Comparison of ENCODE assay signal across 20 cellular contexts in the genomic region with DNA sequence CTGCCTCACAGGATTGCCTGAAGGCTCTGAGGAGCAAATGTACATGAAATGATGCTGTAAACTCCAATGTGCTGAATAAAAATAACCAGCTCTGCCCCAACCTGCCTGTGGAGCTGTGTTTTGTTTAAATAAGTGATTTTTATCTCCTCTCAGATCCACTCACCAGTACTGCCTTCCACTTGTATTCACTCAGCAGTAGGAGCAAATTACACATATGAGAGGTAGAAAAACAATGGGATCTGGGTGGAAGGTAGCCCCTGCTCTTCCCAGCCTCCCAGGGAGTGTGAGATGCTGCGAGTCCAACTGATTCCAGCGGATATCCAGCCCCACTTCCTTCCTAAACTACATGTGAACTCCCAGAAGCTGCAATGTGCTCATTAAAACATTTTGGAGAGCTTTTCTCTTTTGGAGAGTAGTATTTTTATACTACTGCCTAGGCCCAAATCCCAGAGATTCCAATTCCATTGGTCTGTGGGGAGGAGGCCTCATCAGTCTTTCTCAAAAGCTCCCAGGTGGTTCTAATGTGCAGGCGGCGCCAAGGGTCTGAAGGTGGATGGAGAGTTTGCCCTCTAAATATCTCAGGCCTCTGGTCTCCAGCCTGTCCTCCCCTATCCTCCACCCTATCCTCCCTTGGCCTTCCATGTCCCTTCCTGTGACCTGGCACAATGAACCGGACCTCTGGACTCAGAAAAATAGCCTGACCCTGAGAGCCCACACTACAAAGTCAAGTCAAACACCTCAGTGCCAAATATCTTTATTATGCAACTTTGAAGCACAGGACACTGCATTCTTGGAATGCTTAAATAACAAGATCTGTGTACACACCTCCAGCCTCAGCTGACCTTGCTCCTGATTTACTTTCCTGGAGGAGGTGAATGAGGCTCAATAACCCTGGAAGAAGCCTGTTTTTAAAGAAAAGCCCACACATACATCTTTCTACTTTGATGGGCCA. TPM values are rescaled to one million over a fixed set of nuclear protein-coding genes. Genes with fewer than 3 reads are reported as not detected.
DNase-seq lines count a peak whose midpoint lies in the region; ATAC-seq and TF ChIP-seq lines count a peak whose summit lies in the region.
"Had no signal": no experiment of that assay in that cellular context is flagged by ENCODE, and none has a peak within 500 bp of the region (broad histone marks: within the 10 kb centered on the region; RNA-seq: fewer than 3 reads in every experiment).

No MANE protein-coding gene starts in this region.

- H3K4me1 Mint-ChIP-seq in neural progenitor cell = peaks cover 21% of the 10 kb centered on the region
- H3K4me1 Mint-ChIP-seq: activated naive CD8-positive, alpha-beta T cell treated with anti-CD3 and anti-CD28 coated beads, Interleukin-2, amount 50 U/mL, for 24 hours had no signal

- no peaks in the 10 kb centered on the region for H3K9me3 ChIP-seq in neural progenitor cell (ENCODE audit: low read depth)
- no peaks in the 10 kb centered on the region for H3K9me3 ChIP-seq in upper lobe of right lung
- H3K9me3 ChIP-seq in tibial nerve = no peaks in the 10 kb centered on the region
- H3K9me3 ChIP-seq: SJSA1 had no signal

- H3K36me3 Mint-ChIP-seq in neural progenitor cell = no peaks in the 10 kb centered on the region
- H3K36me3 Mint-ChIP-seq: naive B cell had no signal

- no peaks in the 10 kb centered on the region for H3K79me2 ChIP-seq in neural progenitor cell (ENCODE audit: low read depth)

- TF ChIP-seq CTCF in neural progenitor cell (IDR thresholded peaks at IDR 0.05) = no peak
- TF ChIP-seq CTCF in upper lobe of right lung (IDR thresholded peaks at IDR 0.05) = no peak
- no peak for TF ChIP-seq CTCF in tibial nerve (IDR thresholded peaks at IDR 0.05)

- no peak overlapping the region for H3K4me3 Mint-ChIP-seq in neural progenitor cell
- H3K4me3 Mint-ChIP-seq: activated CD4-positive, alpha-beta T cell treated with anti-CD3 and anti-CD28 coated beads, Interleukin-2, amount 10 ng/mL, durations not matched to agents 7 days and 5 days; activated naive CD8-positive, alpha-beta T cell treated with anti-CD3 and anti-CD28 coated beads, Interleukin-2, amount 50 U/mL, for 24 hours; naive B cell had no signal

- no peak for DNase-seq in Right ventricle myocardium superior
- no peak for DNase-seq in Right ventricle myocardium inferior (ENCODE audit: missing footprints)
- DNase-seq in left ventricle myocardium superior = no peak
- DNase-seq in neural progenitor cell (ENCODE audit: low spot score) = no peak
- DNase-seq in upper lobe of right lung = no peak
- no peak for DNase-seq in tibial nerve (ENCODE audit: low spot score in 2 of 2)
- no peak for DNase-seq in NCI-H1417 (lab: John Stamatoyannopoulos, UW)
- DNase-seq in stimulated activated naive CD8-positive, alpha-beta T cell treated with anti-CD3 and anti-CD28 coated beads, Interleukin-15, Interleukin-2, amounts not matched to agents 100 U/mL and 50 U/mL, for 24 hours = no peak
- DNase-seq: activated CD4-positive, alpha-beta T cell treated with anti-CD3 and anti-CD28 coated beads, Interleukin-2, amount 10 ng/mL, durations not matched to agents 7 days and 5 days; activated CD8-positive, alpha-beta memory T cell treated with anti-CD3 and anti-CD28 coated beads, Interleukin-2, amount 50 U/mL, for 4 hours; activated naive CD8-positive, alpha-beta T cell treated with anti-CD3 and anti-CD28 coated beads, Interleukin-2, amount 50 U/mL, for 24 hours; cortex of kidney; mesenchymal stem cell; naive B cell; NCI-H1694 treated with DMSO at 0.1 percent for 48 hours; NCI-H345; PC-3 had no signal

- ATAC-seq in Right ventricle myocardium superior (ENCODE audit: poor library complexity) = peak; percentile 32
- ATAC-seq in Right ventricle myocardium inferior = no peak
- peak; percentile 36 for ATAC-seq in left ventricle myocardium superior
- ATAC-seq in upper lobe of right lung = peak; percentile 55
- ATAC-seq in stimulated activated naive CD8-positive, alpha-beta T cell treated with anti-CD3 and anti-CD28 coated beads, Interleukin-15, Interleukin-2, amounts not matched to agents 100 U/mL and 50 U/mL, for 24 hours = no peak
- ATAC-seq: activated naive CD8-positive, alpha-beta T cell treated with anti-CD3 and anti-CD28 coated beads, Interleukin-2, amount 50 U/mL, for 24 hours; PC-3 had no signal

- peak overlapping the region; percentile 86 for H3K27ac Mint-ChIP-seq in neural progenitor cell
- H3K27ac Mint-ChIP-seq: activated CD4-positive, alpha-beta T cell treated with anti-CD3 and anti-CD28 coated beads, Interleukin-2, amount 10 ng/mL, durations not matched to agents 7 days and 5 days; activated naive CD8-positive, alpha-beta T cell treated with anti-CD3 and anti-CD28 coated beads, Interleukin-2, amount 50 U/mL, for 24 hours; naive B cell had no signal

- no peak overlapping the region for H3K4me2 ChIP-seq in neural progenitor cell
- H3K4me2 ChIP-seq: BLaER1 treated with 17β-estradiol and CSF1 and Interleukin-3, amounts not matched to agents 10 nM and 100 nM had no signal

- H2AFZ ChIP-seq in neural progenitor cell (replicated peaks) = no peak overlapping the region

- no peaks in the 10 kb centered on the region for H3K9me3 Mint-ChIP-seq in neural progenitor cell
- H3K9me3 Mint-ChIP-seq: activated CD4-positive, alpha-beta T cell treated with anti-CD3 and anti-CD28 coated beads, Interleukin-2, amount 10 ng/mL, durations not matched to agents 7 days and 5 days; activated naive CD8-positive, alpha-beta T cell treated with anti-CD3 and anti-CD28 coated beads, Interleukin-2, amount 50 U/mL, for 24 hours; naive B cell had no signal

- intact Hi-C loops in Right ventricle myocardium superior (cut with DNase I) = loop anchor here (10.0 kb wide), 1 partner anchor 145 kb away; a partner anchor contains a TSS
- intact Hi-C loops in Right ventricle myocardium inferior (cut with DNase I) = no loop called here
- intact Hi-C loops in left ventricle myocardium superior (cut with micrococcal nuclease) = no loop called here
- intact Hi-C loops in upper lobe of right lung (cut with DNase I) = loop anchor here (5.0 to 10.0 kb wide), 2 partner anchors 145 to 178 kb away; a partner anchor contains a TSS

- TF ChIP-seq EP300 in tibial nerve (IDR thresholded peaks at IDR 0.05) = peak in 1 of 2 donors; percentile 19

- no peak overlapping the region for H3K9ac ChIP-seq in neural progenitor cell
- H3K9ac ChIP-seq: BLaER1 treated with 17β-estradiol and CSF1 and Interleukin-3, amounts not matched to agents 10 nM and 100 nM had no signal

- no peaks in the 10 kb centered on the region for H3F3A ChIP-seq in neural progenitor cell (ENCODE audit: low read depth)

- H3K27me3 ChIP-seq in neural progenitor cell (no peaks in the 10 kb centered on the region), upper lobe of right lung (no peaks in the 10 kb centered on the region), tibial nerve (no peaks in the 10 kb centered on the region)

- 68 to 71% methylated on average over 5 of the region's 5 CpGs for WGBS in tibial nerve, 2 donors

- no peak for TF ChIP-seq POLR2A in tibial nerve (IDR thresholded peaks at IDR 0.05)

- no peaks in the 10 kb centered on the region for H4K20me1 ChIP-seq in neural progenitor cell (ENCODE audit: low read depth)

- H3K27ac ChIP-seq in neural progenitor cell = no peak overlapping the region
- H3K27ac ChIP-seq in upper lobe of right lung = no peak overlapping the region
- peak overlapping the region in 2 of 4 donors; percentile 0 to 43 for H3K27ac ChIP-seq in tibial nerve
- H3K27ac ChIP-seq: BLaER1 treated with 17β-estradiol and CSF1 and Interleukin-3, amounts not matched to agents 10 nM and 100 nM; SJSA1 had no signal

- H3K4me3 ChIP-seq in neural progenitor cell (no peak overlapping the region), upper lobe of right lung (no peak overlapping the region), tibial nerve (no peak overlapping the region)
- H3K4me3 ChIP-seq: BLaER1 treated with 17β-estradiol and CSF1 and Interleukin-3, amounts not matched to agents 10 nM and 100 nM; SJSA1 had no signal

- H3K4me1 ChIP-seq in neural progenitor cell (no peaks in the 10 kb centered on the region), upper lobe of right lung (peaks cover 17% of the 10 kb centered on the region), tibial nerve (peaks cover 0 to 30% (median 0%) of the 10 kb centered on the region in 4 donors)
- H3K4me1 ChIP-seq: BLaER1 treated with 17β-estradiol and CSF1 and Interleukin-3, amounts not matched to agents 10 nM and 100 nM; SJSA1 had no signal

- H3K36me3 ChIP-seq in neural progenitor cell = no peaks in the 10 kb centered on the region
- no peaks in the 10 kb centered on the region for H3K36me3 ChIP-seq in upper lobe of right lung
- no peaks in the 10 kb centered on the region for H3K36me3 ChIP-seq in tibial nerve
- H3K36me3 ChIP-seq: BLaER1 treated with 17β-estradiol and CSF1 and Interleukin-3, amounts not matched to agents 10 nM and 100 nM; SJSA1 had no signal

- peaks cover 2% of the 10 kb centered on the region for H3K27me3 Mint-ChIP-seq in neural progenitor cell (ENCODE audit: insufficient read depth, low read depth)
- H3K27me3 Mint-ChIP-seq: activated CD4-positive, alpha-beta T cell treated with anti-CD3 and anti-CD28 coated beads, Interleukin-2, amount 10 ng/mL, durations not matched to agents 7 days and 5 days; naive B cell had no signal

RNA-seq across cellular contexts. Expression of a gene that starts 46.2 kb away (rescaled TPM):
- total RNA-seq in Right ventricle myocardium superior (37.5 TPM), Right ventricle myocardium inferior (50.6 TPM), left ventricle myocardium superior (72.6 TPM), neural progenitor cell (ENCODE audit: low replicate concordance) (40.5 and 56.6 TPM in 2 replicates), upper lobe of right lung (31.9 TPM), tibial nerve (10 to 100 TPM in 2 of 4 donors, 1 to 10 TPM in 2; 3.1 to 17.5 (median 11.5) TPM)
- total RNA-seq: activated CD4-positive, alpha-beta T cell treated with anti-CD3 and anti-CD28 coated beads, Interleukin-2, amount 10 ng/mL, durations not matched to agents 7 days and 5 days; G401 had no signal

Comparison
In these comparisons a context has a peak if more than half of its experiments do, and no peak if none do; other contexts are left out.
1. ATAC-seq: peak in Right ventricle myocardium superior (single experiment), left ventricle myocardium superior (single experiment) and upper lobe of right lung (single experiment); none in Right ventricle myocardium inferior (single experiment) and stimulated activated naive CD8-positive, alpha-beta T cell treated with anti-CD3 and anti-CD28 coated beads, Interleukin-15, Interleukin-2, amounts not matched to agents 100 U/mL and 50 U/mL, for 24 hours (single experiment).
2. intact Hi-C loops: an anchor here in Right ventricle myocardium superior (10.0 kb wide) and upper lobe of right lung (5.0 to 10.0 kb wide); none called in Right ventricle myocardium inferior and left ventricle myocardium superior.